In genomic region chr10:49534670-49535381, GRCh38 we compare ENCODE assay signal across 8 cellular contexts. TPM values are rescaled to one million over a fixed set of nuclear protein-coding genes. Genes with fewer than 3 reads are reported as not detected.
DNase-seq lines count a peak whose midpoint lies in the region; ATAC-seq and TF ChIP-seq lines count a peak whose summit lies in the region.

No MANE protein-coding gene starts in this region.

- H3K36me3 ChIP-seq in brain microvascular endothelial cell (replicated peaks) (peaks cover 26% of the 10 kb centered on the region), H7 (replicated peaks; ENCODE audit: control insufficient read depth, insufficient read depth, low read length) (no peaks in the 10 kb centered on the region; the same call in 1 of the 2 replicates)

- peak overlapping the region; percentile 66 for H3K27ac ChIP-seq in brain microvascular endothelial cell

- ATAC-seq in GM19463 (IDR thresholded peaks at IDR 0.05; ENCODE audit: unreplicated experiment) (peak; percentile 38), HG03457 (IDR thresholded peaks at IDR 0.05; ENCODE audit: unreplicated experiment) (peak; percentile 35)

- in situ Hi-C loops in brain microvascular endothelial cell (cut with HindIII; ENCODE audit: low pct_ligation_motif_present, low sequenced_read_pairs) = no loop called here

- H3K27me3 ChIP-seq in brain microvascular endothelial cell (replicated peaks) (no peaks in the 10 kb centered on the region), H7 (ENCODE audit: control insufficient read depth, insufficient read depth, low read length) (peaks cover 8% of the 10 kb centered on the region)

- no peak for TF ChIP-seq CTCF in brain microvascular endothelial cell (IDR thresholded peaks at IDR 0.05; ENCODE audit: low read depth, low read length, missing control alignments)

- DNase-seq in ELR (ENCODE audit: low read depth) (peak; percentile 84), brain microvascular endothelial cell (peak; percentile 79), H7 (no peak), ureter (ENCODE audit: low spot score) (no peak), superior temporal gyrus (ENCODE audit: extremely low spot score) (no peak), NCI-H748 treated with DMSO at 0.1 percent for 48 hours (lab: John Stamatoyannopoulos, UW) (no peak)

- H3K4me3 ChIP-seq in brain microvascular endothelial cell (ENCODE audit: low read depth, low read length) (peak overlapping the region; percentile 9), H7 (ENCODE audit: insufficient read depth, low read depth, low read length) (no peak overlapping the region)

RNA-seq across cellular contexts. Expression of gene ERCC6, which starts 4.1 kb away (rescaled TPM):
- 3.2 and 5.4 TPM in 2 replicates for total RNA-seq in H7 (2014; rRNA removed; shearing (Covaris generic))
- total RNA-seq in ureter = 28.0 TPM

Comparison
In these comparisons a context has a peak if more than half of its experiments do, and no peak if none do; other contexts are left out.
1. DNase-seq: peak in ELR (single experiment) and brain microvascular endothelial cell (single experiment); none in H7 (single experiment), ureter (single experiment), superior temporal gyrus (single experiment) and NCI-H748 treated with DMSO at 0.1 percent for 48 hours (single experiment).